Comparison of ENCODE assay signal across 1 cellular context in the genomic region with DNA sequence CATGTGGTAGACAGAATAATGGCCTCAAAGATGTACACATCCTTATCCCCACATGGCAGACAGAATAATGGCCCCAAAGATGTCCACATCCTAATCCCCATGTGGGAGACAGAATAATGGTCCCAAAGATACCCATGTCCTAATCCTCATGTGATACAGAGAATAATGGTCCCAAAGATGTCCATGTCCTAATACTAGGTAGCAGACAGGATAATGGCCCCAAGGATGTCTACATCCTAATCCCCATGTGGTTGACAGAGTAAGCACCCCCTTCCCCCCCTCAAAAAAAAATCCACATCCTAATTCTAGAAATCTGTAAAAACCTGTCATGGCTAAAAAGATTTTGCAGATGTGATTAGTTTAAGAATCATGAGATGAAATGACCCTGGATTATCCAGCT.
TF ChIP-seq lines count a peak whose summit lies in the region.

No MANE protein-coding gene starts in this region.

TF ChIP-seq in HepG2, 621 proteins besides CTCF, POLR2A, EP300 and RAD21:
- TF ChIP-seq, protein P1, sequence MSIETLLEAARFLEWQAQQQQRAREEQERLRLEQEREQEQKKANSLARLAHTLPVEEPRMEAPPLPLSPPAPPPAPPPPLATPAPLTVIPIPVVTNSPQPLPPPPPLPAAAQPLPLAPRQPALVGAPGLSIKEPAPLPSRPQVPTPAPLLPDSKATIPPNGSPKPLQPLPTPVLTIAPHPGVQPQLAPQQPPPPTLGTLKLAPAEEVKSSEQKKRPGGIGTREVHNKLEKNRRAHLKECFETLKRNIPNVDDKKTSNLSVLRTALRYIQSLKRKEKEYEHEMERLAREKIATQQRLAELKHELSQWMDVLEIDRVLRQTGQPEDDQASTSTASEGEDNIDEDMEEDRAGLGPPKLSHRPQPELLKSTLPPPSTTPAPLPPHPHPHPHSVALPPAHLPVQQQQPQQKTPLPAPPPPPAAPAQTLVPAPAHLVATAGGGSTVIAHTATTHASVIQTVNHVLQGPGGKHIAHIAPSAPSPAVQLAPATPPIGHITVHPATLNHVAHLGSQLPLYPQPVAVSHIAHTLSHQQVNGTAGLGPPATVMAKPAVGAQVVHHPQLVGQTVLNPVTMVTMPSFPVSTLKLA (IDR thresholded peaks at IDR 0.05): peak; percentile 39
